8 cellular contexts compared by ENCODE assay signal in the genomic region with DNA sequence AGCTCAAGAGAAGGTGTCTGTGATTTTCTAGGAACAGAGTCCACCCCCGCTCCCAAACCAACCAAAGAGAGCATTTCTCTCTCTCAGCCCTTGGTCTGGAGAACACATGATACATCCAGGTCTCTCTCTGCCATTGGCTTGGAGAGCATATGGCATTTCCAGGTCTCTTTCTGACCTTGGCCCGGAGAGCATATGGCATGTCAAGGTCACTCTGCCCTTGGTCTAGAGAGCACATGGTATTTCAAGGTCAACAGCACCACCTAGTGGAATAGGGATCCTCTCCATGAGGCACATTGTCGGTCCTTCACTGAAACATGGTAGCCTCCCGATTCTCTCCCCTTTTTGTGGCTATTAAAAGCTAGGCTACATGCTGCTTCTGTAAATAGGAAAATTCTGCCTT.
DNase-seq lines count a peak whose midpoint lies in the region; TF ChIP-seq lines count a peak whose summit lies in the region.

No MANE protein-coding gene starts in this region.

- H3K4me1 ChIP-seq in mammary epithelial cell (ENCODE audit: insufficient read depth, low read length): no peaks in the 10 kb centered on the region

- DNase-seq in A172 (ENCODE audit: low spot score) (peak; percentile 53), MV-4-11 (lab: John Stamatoyannopoulos, UW) (peak; percentile 22), mammary epithelial cell (peak; percentile 4), superior temporal gyrus (ENCODE audit: extremely low spot score) (peak; percentile 66), activated gamma-delta T cell (lab: John Stamatoyannopoulos, UW) (no peak), mesenteric fat pad (ENCODE audit: low spot score) (no peak), dedifferentiated amniotic fluid mesenchymal stem cell (ENCODE audit: extremely low spot score) (no peak)

- no peaks in the 10 kb centered on the region for H3K36me3 ChIP-seq in mammary epithelial cell (ENCODE audit: insufficient read depth, low read length)

- no peaks in the 10 kb centered on the region for H3K79me2 ChIP-seq in mammary epithelial cell (ENCODE audit: insufficient read depth, low read length)

- no TSS peak for BruUV-seq in mammary epithelial cell (replicated peaks; lab: Mats Ljungman, UMichigan)

- WGBS in mammary epithelial cell (ENCODE audit: low coverage, missing lambda C conversion rate): 40% methylated on average over 4 of the region's 4 CpGs

- H3K4me3 ChIP-seq in mammary epithelial cell (replicated peaks in 1 of 3; ENCODE audit: insufficient read depth in 1 of 3, low read depth in 2 of 3, low read length in 3 of 3): no peak overlapping the region

- no peaks in the 10 kb centered on the region for H3K27me3 ChIP-seq in mammary epithelial cell (ENCODE audit: insufficient read depth, low read length)

- no peak overlapping the region for H3K4me2 ChIP-seq in mammary epithelial cell (ENCODE audit: insufficient read depth, low read depth, low read length)

- TF ChIP-seq CTCF in GM12874 (IDR thresholded peaks at IDR 0.05; ENCODE audit: insufficient read depth, low read depth, low read length) (peak; percentile 58), mammary epithelial cell (conservative IDR thresholded peaks at IDR 0.05 in 1 of 2, IDR thresholded peaks at IDR 0.05 in 1 of 2; ENCODE audit: extremely low read depth in 1 of 2, insufficient read depth in 1 of 2, low read depth in 1 of 2, low read length in 2 of 2) (peak; percentile 40 to 50)

- in situ Hi-C loops in mammary epithelial cell (cut with MboI; ENCODE audit: low sequenced_read_pairs in 2 of 2): no loop called here

- intact Hi-C loops in mammary epithelial cell (cut with micrococcal nuclease): loop anchor here (1.0 to 10.0 kb wide), 4 partner anchors 242 to 914 kb away; no protein-coding TSS in a partner anchor

- H3K27ac ChIP-seq in mammary epithelial cell (ENCODE audit: insufficient read depth, low read depth, low read length): no peak overlapping the region

- no peaks in the 10 kb centered on the region for H4K20me1 ChIP-seq in mammary epithelial cell (ENCODE audit: insufficient read depth, low read length)

- H3K9me3 ChIP-seq in mammary epithelial cell (replicated peaks; ENCODE audit: insufficient read depth, low read length): no peaks in the 10 kb centered on the region

- no peak overlapping the region for H3K9ac ChIP-seq in mammary epithelial cell (ENCODE audit: insufficient read depth, low read length)

- CTCF ChIA-PET in mammary epithelial cell (lab: Charles Lee; ENCODE audit: low non-redundant PET): no interaction called here

- H2AFZ ChIP-seq in mammary epithelial cell (ENCODE audit: low read depth, low read length): no peak overlapping the region

- dilution Hi-C loops in mammary epithelial cell (cut with HindIII; ENCODE audit: low sequenced_read_pairs): no loop called here

Comparison
In these comparisons a context has a peak if more than half of its experiments do, and no peak if none do; other contexts are left out.
1. DNase-seq: peak in A172 (single experiment), MV-4-11 (single experiment), mammary epithelial cell (single experiment) and superior temporal gyrus (single experiment); none in activated gamma-delta T cell (single experiment), mesenteric fat pad (single experiment) and dedifferentiated amniotic fluid mesenchymal stem cell (single experiment).